Comparison of ENCODE assay signal across 2 cellular contexts in genomic region chr10:84140036-84140379, GRCh38.
A peak's percentile ranks its signal among the peaks of the same experiment; 100 is the strongest.
TF ChIP-seq lines count a peak whose summit lies in the region.

No MANE protein-coding gene starts in this region.

TF ChIP-seq in HCT116, 20 proteins besides CTCF, POLR2A, EP300 and RAD21 (continued from another document):
- TF ChIP-seq REST (IDR thresholded peaks at IDR 0.05; ENCODE audit: low read depth) (no peak), FOSL1 (IDR thresholded peaks at IDR 0.05; ENCODE audit: low read depth) (no peak), ZNF274 (IDR thresholded peaks at IDR 0.05; ENCODE audit: low read depth, low read length) (no peak), SP1 (IDR thresholded peaks at IDR 0.05; ENCODE audit: low read depth) (no peak)
TF ChIP-seq in HCT116: peak in this region for 0.

TF ChIP-seq in WTC11, 78 proteins besides CTCF, POLR2A, EP300 and RAD21 (continued from another document):
- TF ChIP-seq HMGXB4 (CRISPR knock-in tag; IDR thresholded peaks at IDR 0.05) (0 out of 2 replicates have a peak, but pooled peaks have one; percentile 3), ZNF396 (CRISPR knock-in tag; IDR thresholded peaks at IDR 0.05; ENCODE audit: borderline replicate concordance) (no peak), USF1 (CRISPR knock-in tag; IDR thresholded peaks at IDR 0.05) (no peak), ELF4 (CRISPR knock-in tag; IDR thresholded peaks at IDR 0.05; ENCODE audit: low read depth) (no peak)
